In the genomic region with DNA sequence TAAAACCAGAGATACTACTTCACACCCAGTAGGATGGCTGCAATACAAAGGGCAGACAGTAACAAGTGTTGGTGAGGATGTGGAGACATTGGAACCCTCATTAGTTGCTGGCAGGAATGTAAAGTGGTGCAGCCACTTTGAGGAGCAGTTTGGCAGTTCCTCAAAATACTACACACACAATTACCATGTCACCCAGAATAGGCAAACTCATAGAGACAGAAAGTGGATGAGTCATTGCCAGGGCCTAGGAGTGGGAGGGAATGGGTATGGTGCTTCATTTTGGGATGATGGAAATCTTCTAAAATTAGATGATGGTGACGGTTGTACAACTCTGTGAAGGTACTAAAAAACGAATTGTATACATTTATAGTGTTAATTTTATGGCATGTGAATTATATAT, we compare ENCODE assay signal across 14 cellular contexts. TPM values are rescaled to one million over a fixed set of nuclear protein-coding genes. Genes with fewer than 3 reads are reported as not detected.
A peak's percentile ranks its signal among the peaks of the same experiment; 100 is the strongest.
DNase-seq lines count a peak whose midpoint lies in the region; ATAC-seq and TF ChIP-seq lines count a peak whose summit lies in the region.
"Had no signal": no experiment of that assay in that cellular context is flagged by ENCODE, and none has a peak within 500 bp of the region (broad histone marks: within the 10 kb centered on the region; RNA-seq: fewer than 3 reads in every experiment).

No MANE protein-coding gene starts in this region.

- H3K9me3 ChIP-seq in mucosa of descending colon (no peaks in the 10 kb centered on the region), T-helper 17 cell (ENCODE audit: control insufficient read depth, low read length, poor library complexity, severe bottlenecking) (no peaks in the 10 kb centered on the region)
- H3K9me3 ChIP-seq: sigmoid colon, vagina had no signal

- H3K4me3 ChIP-seq in NB4 (ENCODE audit: low read depth, low read length) = no peak overlapping the region
- no peak overlapping the region for H3K4me3 ChIP-seq in mucosa of descending colon
- H3K4me3 ChIP-seq: sigmoid colon, vagina had no signal

- no peak overlapping the region for H3K4me3 Mint-ChIP-seq in T-helper 17 cell
- H3K4me3 Mint-ChIP-seq: T-helper 2 cell treated with Interferon-gamma antibody and Interleukin-4, amounts not matched to agents 5 μg/mL and 100 μg/mL, for 36 hours had no signal

- H3K27ac Mint-ChIP-seq in T-helper 17 cell = no peak overlapping the region
- H3K27ac Mint-ChIP-seq: T-helper 2 cell treated with Interferon-gamma antibody and Interleukin-4, amounts not matched to agents 5 μg/mL and 100 μg/mL, for 36 hours had no signal

- no peak for TF ChIP-seq POLR2A in NB4 (IDR thresholded peaks at IDR 0.05; ENCODE audit: extremely low read depth, insufficient read length)

- H3K4me1 ChIP-seq in mucosa of descending colon (ENCODE audit: low read depth) = no peaks in the 10 kb centered on the region
- H3K4me1 ChIP-seq: sigmoid colon, vagina had no signal

- intact Hi-C loops in left ventricle myocardium superior (cut with micrococcal nuclease) (no loop called here), Right ventricle myocardium superior (cut with DNase I) (no loop called here), mucosa of descending colon (cut with DNase I, micrococcal nuclease) (no loop called here)

- no peaks in the 10 kb centered on the region for H3K27me3 Mint-ChIP-seq in T-helper 17 cell

- peaks cover 7% of the 10 kb centered on the region for H3K36me3 Mint-ChIP-seq in T-helper 17 cell (ENCODE audit: low read depth)

- DNase-seq in left ventricle myocardium superior (no peak), Right ventricle myocardium superior (no peak), NB4 (ENCODE audit: low read depth) (peak; percentile 45), mucosa of descending colon (no peak), T-helper 17 cell (no peak), NCI-H2029 (lab: John Stamatoyannopoulos, UW) (no peak)
- DNase-seq: activated effector memory CD4-positive, alpha-beta T cell treated with Interleukin-2 at 50 U/mL for 16 hours; GF-D8; sigmoid colon; stimulated activated CD4-positive, alpha-beta T cell treated with anti-CD3 and anti-CD28 coated beads, Interleukin-1b, Interleukin-23, amount 100 ng/mL, for 48 hours had no signal

- TF ChIP-seq CTCF in NB4 (IDR thresholded peaks at IDR 0.05; ENCODE audit: low read depth, low read length) (no peak), mucosa of descending colon (IDR thresholded peaks at IDR 0.05) (no peak)

- H3K4me1 Mint-ChIP-seq in T-helper 17 cell = peaks cover 8% of the 10 kb centered on the region

- ATAC-seq in left ventricle myocardium superior = peak; percentile 50
- no peak for ATAC-seq in Right ventricle myocardium superior (ENCODE audit: poor library complexity)
- ATAC-seq in esophagus mucosa = peak; percentile 36
- ATAC-seq in mucosa of descending colon = no peak
- no peak for ATAC-seq in GM19455 (IDR thresholded peaks at IDR 0.05; ENCODE audit: unreplicated experiment)
- ATAC-seq in T-helper 17 cell = no peak

- H3K36me3 ChIP-seq in mucosa of descending colon (ENCODE audit: low read depth) = no peaks in the 10 kb centered on the region
- H3K36me3 ChIP-seq: vagina had no signal

RNA-seq across cellular contexts. Expression of a gene that starts 54.8 kb away (rescaled TPM):
- total RNA-seq in left ventricle myocardium superior = 14.0 TPM
- 13.7 TPM for total RNA-seq in Right ventricle myocardium superior
- 19.6 TPM for total RNA-seq in esophagus mucosa
- total RNA-seq in mucosa of descending colon = 10 to 100 TPM; 25.8 to 37.1 (median 34.1) TPM
- 10 to 100 TPM; 69.5 to 72.4 TPM for total RNA-seq in T-helper 17 cell

Comparison
In these comparisons a context has a peak if more than half of its experiments do, and no peak if none do; other contexts are left out.
1. ATAC-seq: peak in left ventricle myocardium superior (single experiment) and esophagus mucosa (single experiment); none in Right ventricle myocardium superior (single experiment), mucosa of descending colon (single experiment), GM19455 (single experiment) and T-helper 17 cell (single experiment).